In the genomic region with DNA sequence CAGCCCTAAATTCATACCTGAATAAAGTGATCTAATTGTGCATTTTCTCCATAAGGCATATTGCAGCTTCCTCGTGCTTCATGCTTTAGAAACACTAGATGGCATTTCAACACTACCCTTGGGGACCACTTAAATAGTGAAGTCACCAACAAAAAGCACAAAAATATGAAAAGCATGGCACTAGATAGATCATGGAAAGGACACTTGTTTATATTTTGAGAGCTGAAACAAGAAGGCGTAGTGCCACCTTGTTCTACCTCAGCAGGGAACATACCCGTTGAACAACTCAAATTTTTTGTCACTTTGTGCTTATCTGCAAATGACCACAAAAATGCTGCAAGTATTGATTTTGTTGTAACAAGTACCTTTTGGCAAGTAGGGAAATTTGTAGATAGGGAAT, we compare ENCODE assay signal across 17 cellular contexts. TPM values are rescaled to one million over a fixed set of nuclear protein-coding genes. Genes with fewer than 3 reads are reported as not detected.
A peak's percentile ranks its signal among the peaks of the same experiment; 100 is the strongest.
DNase-seq lines count a peak whose midpoint lies in the region; ATAC-seq, FAIRE-seq and TF ChIP-seq lines count a peak whose summit lies in the region.
"Had no signal": no experiment of that assay in that cellular context is flagged by ENCODE, and none has a peak within 500 bp of the region (broad histone marks: within the 10 kb centered on the region; RNA-seq: fewer than 3 reads in every experiment).

No MANE protein-coding gene starts in this region.

- in situ Hi-C loops in GM12878 (cut with MboI) = no loop called here

- H2AK5ac ChIP-seq in H9 (ENCODE audit: insufficient read length, low read length) = no peak overlapping the region

- H3K4me3 ChIP-seq in GM12878 (no peak overlapping the region), upper lobe of left lung (no peak overlapping the region), vagina (no peak overlapping the region)
- H3K4me3 ChIP-seq: K562, psoas muscle had no signal

- H3K4me1 Mint-ChIP-seq in H9 = peaks cover 10 to 13% of the 10 kb centered on the region in 2 experiments

- TF ChIP-seq EP300 in GM12878 (IDR thresholded peaks at IDR 0.05; ENCODE audit: borderline replicate concordance in 1 of 2, control insufficient read depth in 1 of 2, low read depth in 2 of 2, low read length in 2 of 2) (no peak), upper lobe of left lung (IDR thresholded peaks at IDR 0.05) (peak in 3 of 4 donors; percentile 5 to 87 (median 65))

- no peak overlapping the region for H3K9ac ChIP-seq in GM12878 (ENCODE audit: control insufficient read depth, insufficient read depth, low read length)
- H3K9ac ChIP-seq in H9 (ENCODE audit: extremely low read depth, insufficient read length, low read length) = no peak overlapping the region

- RAD21 ChIA-PET in GM12878 (lab: Charles Lee; ENCODE audit: unreplicated experiment) = no interaction called here

- H3K4me2 ChIP-seq in GM12878 (ENCODE audit: control insufficient read depth, insufficient read depth) = no peak overlapping the region
- no peak overlapping the region for H3K4me2 ChIP-seq in H9 (ENCODE audit: insufficient read depth, insufficient read length, low read length)

- POLR2A ChIA-PET in GM12878 (lab: Charles Lee) = no interaction called here

- 0 out of 3 replicates have a peak, but pooled peaks have one; percentile 17 for ATAC-seq in GM12878
- ATAC-seq in upper lobe of left lung (ENCODE audit: low FRiP score in 2 of 2) = peak; percentile 40 to 89
- ATAC-seq in HG03442 (IDR thresholded peaks at IDR 0.05; ENCODE audit: unreplicated experiment) = no peak
- ATAC-seq: activated T-cell treated with anti-CD3 and anti-CD28 coated beads, Interleukin-2, amount 50 U/mL, for 4 hours; K562; psoas muscle had no signal

- SMC1A ChIA-PET in GM12878 (lab: Charles Lee; ENCODE audit: uncharacterized antibody, unreplicated experiment) = interaction anchor here (1.0 kb wide), 1 partner anchor 97 kb away, joined by 5 read pairs; no protein-coding TSS in a partner anchor

- H2BK12ac ChIP-seq in H9 (ENCODE audit: insufficient read length, low read depth, low read length) = no peak overlapping the region

- no peaks in the 10 kb centered on the region for H3K23me2 ChIP-seq in H9 (ENCODE audit: insufficient read length, low read depth, low read length, poor library complexity, severe bottlenecking)

- H2BK20ac ChIP-seq in H9 (ENCODE audit: low read depth, low read length, poor library complexity, severe bottlenecking) = no peak overlapping the region

- H3K4me1 ChIP-seq in GM12878 (ENCODE audit: control insufficient read depth, insufficient read depth, low read length) (peaks cover 14% of the 10 kb centered on the region), upper lobe of left lung (peaks cover 4 to 9% (median 6%) of the 10 kb centered on the region in 4 donors), H9 (ENCODE audit: insufficient read depth, low read length) (no peaks in the 10 kb centered on the region; the same call in 1 of the 2 replicates), vagina (no peaks in the 10 kb centered on the region)
- H3K4me1 ChIP-seq: psoas muscle had no signal

- H3K36me3 Mint-ChIP-seq in H9 (ENCODE audit: insufficient read depth in 1 of 3, low read depth in 3 of 3) = no peaks in the 10 kb centered on the region

- H3K79me1 ChIP-seq in H9 (ENCODE audit: insufficient read depth, low read depth, low read length, poor library complexity, severe bottlenecking) = no peaks in the 10 kb centered on the region

- no peak overlapping the region for H3K4ac ChIP-seq in H9 (ENCODE audit: low read depth, low read length)

- no peaks in the 10 kb centered on the region for H3K27me3 ChIP-seq in GM12878 (replicated peaks in 1 of 2; ENCODE audit: control insufficient read depth in 2 of 2, insufficient read depth in 2 of 2, low read length in 1 of 2)
- no peaks in the 10 kb centered on the region for H3K27me3 ChIP-seq in upper lobe of left lung
- H3K27me3 ChIP-seq in H9 (ENCODE audit: insufficient read depth, low read length) = no peaks in the 10 kb centered on the region
- no peaks in the 10 kb centered on the region for H3K27me3 ChIP-seq in vagina

- TF ChIP-seq RAD21 in GM12878 (IDR thresholded peaks at IDR 0.05; ENCODE audit: insufficient read depth, low read depth, low read length) = peak; percentile 63

- H2AFZ ChIP-seq in GM12878 (ENCODE audit: control insufficient read depth, low read depth, low read length) (no peak overlapping the region), H9 (ENCODE audit: low read length) (no peak overlapping the region)

- no peaks in the 10 kb centered on the region; the same call in 1 of the 3 replicates for H3K9me3 ChIP-seq in GM12878 (replicated peaks; ENCODE audit: control insufficient read depth, insufficient read depth, low read length)
- H3K9me3 ChIP-seq in upper lobe of left lung = no peaks in the 10 kb centered on the region
- no peaks in the 10 kb centered on the region for H3K9me3 ChIP-seq in H9 (ENCODE audit: control insufficient read depth, low read depth, low read length)
- no peaks in the 10 kb centered on the region for H3K9me3 ChIP-seq in vagina
- H3K9me3 ChIP-seq: psoas muscle had no signal

- H4K91ac ChIP-seq in H9 (ENCODE audit: insufficient read length, low read depth, low read length) = no peak overlapping the region

- no peak overlapping the region for H3K4me3 Mint-ChIP-seq in H9
- H3K4me3 Mint-ChIP-seq: activated CD4-positive, alpha-beta T cell treated with anti-CD3 and anti-CD28 coated beads, Interleukin-2, amount 10 ng/mL, durations not matched to agents 24 days and 14 days; activated T-cell treated with anti-CD3 and anti-CD28 coated beads, Interleukin-2, amount 50 U/mL, for 4 hours; T-helper 1 cell treated with Interleukin-12 subunit alpha and Interleukin-12 subunit beta and Interleukin-4 antibody, amounts not matched to agents 30 μg/mL and 1 μg/mL, for 36 hours had no signal

- no peaks in the 10 kb centered on the region for H3K9me3 Mint-ChIP-seq in H9
- H3K9me3 Mint-ChIP-seq: activated CD4-positive, alpha-beta T cell treated with anti-CD3 and anti-CD28 coated beads, Interleukin-2, amount 10 ng/mL, durations not matched to agents 24 days and 14 days; activated T-cell treated with anti-CD3 and anti-CD28 coated beads, Interleukin-2, amount 50 U/mL, for 4 hours; T-helper 1 cell treated with Interleukin-12 subunit alpha and Interleukin-12 subunit beta and Interleukin-4 antibody, amounts not matched to agents 30 μg/mL and 1 μg/mL, for 36 hours had no signal

- 97% methylated on average over 3 of the region's 3 CpGs for WGBS in GM12878 (ENCODE audit: insufficient coverage, insufficient replicate concordance, low lambda C conversion rate, missing lambda C conversion rate)
- WGBS in upper lobe of left lung, 2 donors = 67 to 72% methylated on average over 3 of the region's 3 CpGs
- no CpG with 5 or more reads among the region's 3 CpGs for WGBS in H9 (ENCODE audit: extremely low coverage, insufficient read length, low lambda C conversion rate)

- TF ChIP-seq POLR2A in GM12878 (IDR thresholded peaks at IDR 0.05; ENCODE audit: low read depth, low read length) (no peak), upper lobe of left lung (IDR thresholded peaks at IDR 0.05) (no peak), vagina (IDR thresholded peaks at IDR 0.05) (no peak)

- no peak overlapping the region for H4K8ac ChIP-seq in H9 (replicated peaks; ENCODE audit: insufficient read length, low read depth, low read length)

- H3K27me3 Mint-ChIP-seq in H9 (ENCODE audit: low read depth) = no peaks in the 10 kb centered on the region
- H3K27me3 Mint-ChIP-seq: activated CD4-positive, alpha-beta T cell treated with anti-CD3 and anti-CD28 coated beads, Interleukin-2, amount 10 ng/mL, durations not matched to agents 24 days and 14 days had no signal

- H3K79me2 ChIP-seq in GM12878 (ENCODE audit: control insufficient read depth, insufficient read depth, low read length) (peaks cover 2% of the 10 kb centered on the region), H9 (ENCODE audit: insufficient read depth, low read length) (peaks cover 2% of the 10 kb centered on the region; the same call in 1 of the 2 replicates)

- H3K36me3 ChIP-seq in GM12878 (ENCODE audit: control insufficient read depth in 2 of 2, insufficient read depth in 2 of 2, low read length in 1 of 2) (no peaks in the 10 kb centered on the region), upper lobe of left lung (no peaks in the 10 kb centered on the region), vagina (no peaks in the 10 kb centered on the region)

- CTCF ChIA-PET in GM12878 (lab: Yijun Ruan, JAX) = interaction anchor here (1.1 to 1.2 kb wide), 3 partner anchors 80 to 162 kb away, joined by 3 to 9 read pairs (median 3); no protein-coding TSS in a partner anchor

- peak; percentile 9 for DNase-seq in NOMO-1 treated with DMSO at 0.1 percent for 48 hours (lab: John Stamatoyannopoulos, UW; ENCODE audit: unreplicated experiment)
- DNase-seq in NOMO-1 (lab: John Stamatoyannopoulos, UW; ENCODE audit: unreplicated experiment in 2 of 2) = no peak
- DNase-seq in NCI-H1092 (lab: John Stamatoyannopoulos, UW) = peak; percentile 3
- no peak for DNase-seq in GM12878 (ENCODE audit: low read depth, low spot score)
- peak in 1 of 2 donors; percentile 31 for DNase-seq in upper lobe of left lung
- no peak for DNase-seq in H9
- DNase-seq in vagina (ENCODE audit: extremely low spot score in 2 of 2) = no peak
- DNase-seq: ACHN; activated CD4-positive, alpha-beta T cell treated with anti-CD3 and anti-CD28 coated beads, Interleukin-2, amount 10 ng/mL, durations not matched to agents 24 days and 14 days; activated T-cell treated with anti-CD3 and anti-CD28 coated beads, Interleukin-2, amount 50 U/mL, for 4 hours; glutamatergic neuron; islet precursor cell; psoas muscle had no signal

- no peaks in the 10 kb centered on the region for H4K20me1 ChIP-seq in GM12878 (ENCODE audit: control insufficient read depth, insufficient read depth)
- H4K20me1 ChIP-seq in H9 (ENCODE audit: control insufficient read depth, insufficient read depth, insufficient read length) = no peaks in the 10 kb centered on the region

- intact Hi-C loops in GM12878 (cut with micrococcal nuclease; ENCODE audit: unreplicated experiment) (loop anchor here (2.0 kb wide), 2 partner anchors 80 to 162 kb away; no protein-coding TSS in a partner anchor), vagina (cut with DNase I) (no loop called here)

- no peak overlapping the region for H2BK15ac ChIP-seq in H9 (ENCODE audit: low read depth, low read length)

- no peak overlapping the region for H3K23ac ChIP-seq in H9 (ENCODE audit: insufficient read length, low read depth, low read length)

- H2BK120ac ChIP-seq in H9 (ENCODE audit: low read depth, low read length, poor library complexity, severe bottlenecking) = no peak overlapping the region

- H3K27ac ChIP-seq in GM12878 (ENCODE audit: control insufficient read depth, insufficient read depth) (no peak overlapping the region), upper lobe of left lung (peak overlapping the region in 1 of 4 donors; percentile 3), H9 (ENCODE audit: insufficient read length, low read depth, low read length) (no peak overlapping the region), vagina (no peak overlapping the region)
- H3K27ac ChIP-seq: psoas muscle had no signal

- no peak overlapping the region for H2BK5ac ChIP-seq in H9 (ENCODE audit: insufficient read length, low read length)

- no peak overlapping the region for H3T11ph ChIP-seq in H9 (ENCODE audit: low read length)

- no peak overlapping the region for H3K14ac ChIP-seq in H9 (ENCODE audit: insufficient read depth, low read length)

- H4K5ac ChIP-seq in H9 (ENCODE audit: insufficient read length, low read depth, low read length) = no peak overlapping the region

- BruUV-seq in GM12878 (replicated peaks; lab: Mats Ljungman, UMichigan) = no TSS peak

- H3K18ac ChIP-seq in H9 (ENCODE audit: insufficient read length, low read depth, low read length) = no peak overlapping the region

- H3K27ac Mint-ChIP-seq in H9 = no peak overlapping the region
- H3K27ac Mint-ChIP-seq: activated CD4-positive, alpha-beta T cell treated with anti-CD3 and anti-CD28 coated beads, Interleukin-2, amount 10 ng/mL, durations not matched to agents 24 days and 14 days; T-helper 1 cell treated with Interleukin-12 subunit alpha and Interleukin-12 subunit beta and Interleukin-4 antibody, amounts not matched to agents 30 μg/mL and 1 μg/mL, for 36 hours had no signal

- no peak for FAIRE-seq in GM12878 (lab: Jason Lieb, UNC)
- FAIRE-seq: endometrium, K562 had no signal

- TF ChIP-seq CTCF in GM12878 (IDR thresholded peaks at IDR 0.05 in 2 of 3, conservative IDR thresholded peaks at IDR 0.05 in 1 of 3; ENCODE audit: control insufficient read depth in 2 of 3, extremely low read depth in 1 of 3, insufficient read depth in 1 of 3, low read depth in 3 of 3, low read length in 3 of 3) (peak in 2 of 3 experiments; percentile 27 to 39; a peak in 3 of 6 replicates), upper lobe of left lung (IDR thresholded peaks at IDR 0.05) (peak in 2 of 6 experiments; percentile 9 to 10), H9 (conservative IDR thresholded peaks at IDR 0.05) (no peak; the same call in 2 of the 3 replicates), vagina (IDR thresholded peaks at IDR 0.05) (no peak)

- no peak overlapping the region for H3K56ac ChIP-seq in H9 (ENCODE audit: insufficient read length, low read depth, low read length)

RNA-seq across cellular contexts. Expression of gene TBCEL, which starts 8.6 kb away (rescaled TPM):
- total RNA-seq in GM12878 (2013; cell fraction: nucleolus; rRNA removed) = 48.2 and 52.9 TPM in 2 replicates
- 6.0 and 9.6 TPM in 2 replicates for total RNA-seq in GM12878 (2014; rRNA removed)
- 8.6 and 8.8 TPM in 2 replicates for total RNA-seq in GM12878 (2014; rRNA removed; fragmentation: Illumina TruSeq; extraction: Trizol)
- 9.9 and 10.9 TPM in 2 replicates for total RNA-seq in GM12878 (2021)
- 3.1 TPM for polyA plus RNA-seq in GM12878 (2011; ENCODE audit: low read depth)
- polyA plus RNA-seq in GM12878 (2011; rRNA removed) = 10.4 and 16.2 TPM in 2 replicates
- polyA plus RNA-seq in GM12878 (2011; cell fraction: cytosol; rRNA removed) = 4.1 and 4.4 TPM in 2 replicates
- polyA plus RNA-seq in GM12878 (2011; cell fraction: nucleus; rRNA removed) = 12.2 and 12.7 TPM in 2 replicates
- 4.8 and 5.0 TPM in 2 replicates for polyA plus RNA-seq in GM12878 (2012)
- polyA plus RNA-seq in GM12878 (2014; fragmentation: Illumina TruSeq; extraction: Trizol) = 8.5 and 9.3 TPM in 2 replicates
- 1 to 10 TPM; 2.0 to 2.3 TPM for polyA plus RNA-seq in GM12878 (2014; fragmentation: Nextera tagmentation; extraction: Ambion mirVana)
- 6.1 and 8.5 TPM in 2 replicates for polyA plus RNA-seq in GM12878 (2014; rRNA removed)
- polyA plus RNA-seq in GM12878 (2016; fragmentation: Nextera tagmentation; extraction: Ambion mirVana) = 1 to 10 TPM; 4.3 to 9.6 TPM
- 18.0 and 36.5 TPM in 2 replicates for polyA minus RNA-seq in GM12878 (2011; rRNA and poly(A)+ RNA removed)
- 3.1 and 9.0 TPM in 2 replicates for polyA minus RNA-seq in GM12878 (2011; cell fraction: cytosol; rRNA and poly(A)+ RNA removed)
- polyA minus RNA-seq in GM12878 (2011; cell fraction: nucleus; rRNA and poly(A)+ RNA removed) = 19.9 and 27.7 TPM in 2 replicates
- total RNA-seq in upper lobe of left lung = 10 to 100 TPM; 30.4 to 52.7 (median 31.9) TPM
- 15.2 and 17.3 TPM in 2 replicates for total RNA-seq in H9 (2021)
- total RNA-seq in vagina = 19.2 TPM

Comparison
In these comparisons a context has a peak if more than half of its experiments do, and no peak if none do; other contexts are left out.
1. DNase-seq: peak in NOMO-1 treated with DMSO at 0.1 percent for 48 hours (single experiment) and NCI-H1092 (single experiment); none in NOMO-1 (0 of 2), GM12878 (single experiment), H9 (single experiment) and vagina (0 of 2).
2. CTCF ChIP-seq: peak in GM12878 (2 of 3); none in H9 (single experiment) and vagina (0 of 3).